ENCODE assay signal across 8 cellular contexts in the genomic region with DNA sequence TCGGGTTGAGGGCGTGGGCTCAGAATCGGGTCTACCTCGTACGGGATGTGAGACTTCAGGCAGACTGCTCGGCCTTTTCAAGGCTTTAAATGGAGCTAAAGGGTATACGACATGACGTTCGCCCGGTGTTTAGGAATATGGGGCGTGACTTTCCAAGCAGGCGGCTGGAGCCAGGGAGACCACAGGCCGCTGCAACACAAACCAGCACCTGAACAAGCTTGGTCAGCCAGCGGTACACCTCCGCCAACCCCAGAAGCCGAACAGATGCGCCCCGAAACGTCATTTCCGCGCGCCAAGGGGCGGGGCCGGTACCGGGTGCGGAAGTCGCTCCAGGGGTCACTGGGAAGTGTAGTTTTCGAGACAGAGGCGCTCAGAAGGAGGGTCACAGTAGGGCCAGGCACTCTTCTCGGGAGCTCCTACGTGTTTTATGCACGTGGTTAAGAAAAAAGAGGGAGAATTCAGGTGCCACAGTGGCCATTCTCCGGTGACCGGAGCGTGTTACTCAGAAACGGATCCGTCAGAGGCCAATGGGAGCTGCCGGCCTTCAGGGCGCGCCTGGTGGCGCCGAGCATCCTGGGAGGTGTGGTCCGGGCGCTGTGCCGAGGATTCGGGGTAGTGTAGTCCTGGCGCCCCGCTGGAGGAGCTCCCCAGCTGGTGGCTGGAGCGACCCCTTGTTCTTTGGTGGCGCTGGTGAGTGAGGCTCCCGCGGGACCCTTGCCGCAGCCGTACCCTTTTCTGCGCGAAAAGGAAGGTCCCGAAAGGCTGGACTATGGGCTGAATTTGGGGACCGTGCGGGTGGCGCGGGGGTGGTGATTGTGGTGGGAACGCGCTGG. TPM values are rescaled to one million over a fixed set of nuclear protein-coding genes. Genes with fewer than 3 reads are reported as not detected.
DNase-seq lines count a peak whose midpoint lies in the region; ATAC-seq and TF ChIP-seq lines count a peak whose summit lies in the region.

A gene (plus strand): TSS at position 613 of the 833 bp plus-strand sequence. CDS start 17,160 bp downstream, outside the sequence.

- DNase-seq in ELF-1 (ENCODE audit: low read depth, low spot score) (peak; percentile 98), GOT3 (lab: John Stamatoyannopoulos, UW) (peak; percentile 87), LHCN-M2 (ENCODE audit: low read depth) (peak; percentile 89), RPMI7951 (ENCODE audit: low read depth) (peak; percentile 94), fibroblast of mammary gland (ENCODE audit: low read depth) (peak; percentile 86)
- peak; percentile 91 to 100 (median 96) for DNase-seq in naive thymus-derived CD8-positive, alpha-beta T cell
- DNase-seq in stimulated activated naive B cell treated with anti-CD40 and anti-IgM and Interleukin-4, amounts not matched to agents 10 μg/mL and 1 μg/mL and 100 μg/mL, for 72 hours: peak; percentile 95

- peak within 1 kb of the TSS; percentile 96 for H3K4me3 ChIP-seq in fibroblast of mammary gland (ENCODE audit: control insufficient read depth, low read depth, low read length)

- ATAC-seq in activated T-helper 17 cell treated with anti-CD3 and anti-CD28 coated beads, Interleukin-2, amount 50 U/mL, for 72 hours (replicated peaks): peak; percentile 97
- peak; percentile 93 to 95 for ATAC-seq in naive thymus-derived CD8-positive, alpha-beta T cell
- peak; percentile 98 for ATAC-seq in stimulated activated naive B cell treated with anti-CD40 and anti-IgM and Interleukin-4, amounts not matched to agents 10 μg/mL and 1 μg/mL and 100 μg/mL, for 72 hours (replicated peaks)

- POLR2A ChIA-PET in naive thymus-derived CD8-positive, alpha-beta T cell (lab: Charles Lee): interaction anchor here (0.6 to 2.9 kb wide), 13 partner anchors 138 to 677 kb away, joined by 3 to 44 read pairs (median 6); a partner anchor contains a TSS

- TF ChIP-seq CTCF in fibroblast of mammary gland (conservative IDR thresholded peaks at IDR 0.05; ENCODE audit: control insufficient read depth, insufficient read depth, low read depth, low read length): no peak

- H3K27me3 Mint-ChIP-seq in activated T-helper 17 cell treated with anti-CD3 and anti-CD28 coated beads, Interleukin-2, amount 50 U/mL, for 72 hours: peaks cover 24% of the 10 kb centered on the region
- H3K27me3 Mint-ChIP-seq in naive thymus-derived CD8-positive, alpha-beta T cell: peaks cover 10 to 28% (median 19%) of the 10 kb centered on the region in 5 donors
- peaks cover 18 to 20% of the 10 kb centered on the region in 2 donors for H3K27me3 Mint-ChIP-seq in stimulated activated naive B cell treated with anti-CD40 and anti-IgM and Interleukin-4, amounts not matched to agents 10 μg/mL and 1 μg/mL and 100 μg/mL, for 72 hours

- peaks cover 10% of the 10 kb centered on the region for H3K9me3 Mint-ChIP-seq in activated T-helper 17 cell treated with anti-CD3 and anti-CD28 coated beads, Interleukin-2, amount 50 U/mL, for 72 hours
- peaks cover 10 to 26% (median 18%) of the 10 kb centered on the region in 9 donors for H3K9me3 Mint-ChIP-seq in naive thymus-derived CD8-positive, alpha-beta T cell
- H3K9me3 Mint-ChIP-seq in stimulated activated naive B cell treated with anti-CD40 and anti-IgM and Interleukin-4, amounts not matched to agents 10 μg/mL and 1 μg/mL and 100 μg/mL, for 72 hours: peaks cover 13 to 14% of the 10 kb centered on the region in 2 donors

- H3K4me1 Mint-ChIP-seq in activated T-helper 17 cell treated with anti-CD3 and anti-CD28 coated beads, Interleukin-2, amount 50 U/mL, for 72 hours: peaks cover 6% of the 10 kb centered on the region
- peaks cover 28 to 62% (median 33%) of the 10 kb centered on the region in 4 donors for H3K4me1 Mint-ChIP-seq in naive thymus-derived CD8-positive, alpha-beta T cell
- H3K4me1 Mint-ChIP-seq in stimulated activated naive B cell treated with anti-CD40 and anti-IgM and Interleukin-4, amounts not matched to agents 10 μg/mL and 1 μg/mL and 100 μg/mL, for 72 hours: peaks cover 15 to 34% of the 10 kb centered on the region in 2 donors

- H3K4me3 Mint-ChIP-seq in activated T-helper 17 cell treated with anti-CD3 and anti-CD28 coated beads, Interleukin-2, amount 50 U/mL, for 72 hours: peak within 1 kb of the TSS; percentile 97
- peak within 1 kb of the TSS; percentile 93 to 99 (median 98) for H3K4me3 Mint-ChIP-seq in naive thymus-derived CD8-positive, alpha-beta T cell
- peak within 1 kb of the TSS; percentile 93 to 100 for H3K4me3 Mint-ChIP-seq in stimulated activated naive B cell treated with anti-CD40 and anti-IgM and Interleukin-4, amounts not matched to agents 10 μg/mL and 1 μg/mL and 100 μg/mL, for 72 hours

- peaks cover 15% of the 10 kb centered on the region for H3K36me3 Mint-ChIP-seq in activated T-helper 17 cell treated with anti-CD3 and anti-CD28 coated beads, Interleukin-2, amount 50 U/mL, for 72 hours (ENCODE audit: low read depth)
- peaks cover 16 to 31% (median 19%) of the 10 kb centered on the region in 3 donors for H3K36me3 Mint-ChIP-seq in naive thymus-derived CD8-positive, alpha-beta T cell
- peaks cover 21 to 29% of the 10 kb centered on the region in 2 donors for H3K36me3 Mint-ChIP-seq in stimulated activated naive B cell treated with anti-CD40 and anti-IgM and Interleukin-4, amounts not matched to agents 10 μg/mL and 1 μg/mL and 100 μg/mL, for 72 hours

- peak within 1 kb of the TSS; percentile 98 for H3K27ac Mint-ChIP-seq in activated T-helper 17 cell treated with anti-CD3 and anti-CD28 coated beads, Interleukin-2, amount 50 U/mL, for 72 hours
- H3K27ac Mint-ChIP-seq in naive thymus-derived CD8-positive, alpha-beta T cell: peak within 1 kb of the TSS; percentile 97 to 100 (median 100)
- H3K27ac Mint-ChIP-seq in stimulated activated naive B cell treated with anti-CD40 and anti-IgM and Interleukin-4, amounts not matched to agents 10 μg/mL and 1 μg/mL and 100 μg/mL, for 72 hours: peak within 1 kb of the TSS; percentile 99

RNA-seq across cellular contexts. Expression of the gene that starts here (rescaled TPM):
- total RNA-seq in LHCN-M2 (2014; rRNA removed): 13.8 and 15.5 TPM in 2 replicates
- polyA plus RNA-seq in LHCN-M2 (2012): 7.8 TPM
- 25.9 and 29.7 TPM in 2 replicates for total RNA-seq in RPMI7951 (2014; rRNA removed; shearing (Covaris generic))
- total RNA-seq in activated T-helper 17 cell treated with anti-CD3 and anti-CD28 coated beads, Interleukin-2, amount 50 U/mL, for 72 hours: 1 to 10 TPM; 6.4 to 8.4 TPM
- total RNA-seq in naive thymus-derived CD8-positive, alpha-beta T cell: 1 to 10 TPM; 8.4 to 9.3 TPM
- 1 to 10 TPM; 4.3 to 6.8 (median 6.7) TPM for polyA plus RNA-seq in naive thymus-derived CD8-positive, alpha-beta T cell

Comparison
In these comparisons a context has a peak if more than half of its experiments do, and no peak if none do; other contexts are left out.
1. Peak in every context shown above with its lines: DNase-seq, ATAC-seq and H3K4me3 ChIP-seq.